8 cellular contexts compared by ENCODE assay signal in the genomic region with DNA sequence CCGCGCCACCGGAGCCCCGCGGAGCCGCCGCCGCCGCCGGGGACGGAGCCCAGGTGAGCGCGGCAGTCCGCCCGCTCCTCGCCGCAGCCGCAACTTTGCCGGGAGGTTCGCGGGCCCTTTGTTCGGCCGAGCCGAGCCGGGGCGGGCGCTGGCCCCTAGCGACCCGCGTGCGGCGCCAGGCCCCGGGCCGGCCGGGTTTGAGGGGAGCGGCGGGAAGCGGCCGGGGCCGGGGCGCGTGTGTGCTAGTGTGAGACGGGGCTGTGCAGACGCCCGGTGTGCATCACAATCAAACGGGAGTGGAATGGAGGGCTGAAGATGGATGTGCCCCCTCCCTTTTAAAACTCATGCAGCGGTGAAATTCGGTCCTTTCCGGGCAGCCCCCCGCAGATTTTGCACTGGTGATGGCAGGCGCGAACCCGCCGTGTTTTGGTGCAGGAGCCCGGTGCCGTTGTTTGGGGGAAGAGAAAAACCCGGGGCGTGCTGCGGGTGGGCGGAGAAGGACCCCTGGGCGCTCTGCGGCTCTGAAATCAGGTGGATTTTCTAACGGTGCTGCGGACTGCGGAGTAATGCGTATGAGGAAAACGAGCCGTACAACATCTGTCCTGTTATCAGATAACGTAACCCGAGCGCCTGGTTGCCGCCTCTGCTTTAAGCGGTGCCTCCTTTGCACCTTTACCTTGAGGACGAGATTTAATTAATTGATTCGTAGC. TPM values are rescaled to one million over a fixed set of nuclear protein-coding genes. Genes with fewer than 3 reads are reported as not detected.
A peak's percentile ranks its signal among the peaks of the same experiment; 100 is the strongest.
DNase-seq lines count a peak whose midpoint lies in the region; ATAC-seq and TF ChIP-seq lines count a peak whose summit lies in the region.

No MANE protein-coding gene starts in this region.

- peak overlapping the region; percentile 80 for H3K4me2 ChIP-seq in PC-3 (ENCODE audit: low read length)

- no peak overlapping the region for H3K9ac ChIP-seq in PC-3 (ENCODE audit: low read length)
- H3K9ac ChIP-seq in iPS-18a (ENCODE audit: low read length): peak overlapping the region; percentile 61

- H3K4me1 ChIP-seq in PC-3 (ENCODE audit: insufficient read depth, low read length) (peaks cover 10% of the 10 kb centered on the region; the same call in 1 of the 2 replicates), adrenal gland (replicated peaks in 1 of 2) (peaks cover 10 to 35% of the 10 kb centered on the region in 2 donors), iPS-18a (ENCODE audit: control insufficient read depth, low read depth, low read length) (peaks cover 26% of the 10 kb centered on the region), spleen (peaks cover 25 to 67% (median 59%) of the 10 kb centered on the region in 6 donors)

- H3K27ac ChIP-seq in PC-3 (ENCODE audit: low read length) (no peak overlapping the region), adrenal gland (peak overlapping the region in 2 of 5 donors; percentile 54 to 99), iPS-18a (ENCODE audit: low read length) (no peak overlapping the region), spleen (peak overlapping the region in 7 of 8 donors; percentile 23 to 97 (median 80))

- H3F3A ChIP-seq in PC-3 (ENCODE audit: low read length, unreplicated experiment): no peaks in the 10 kb centered on the region

- TF ChIP-seq POLR2A in adrenal gland (IDR thresholded peaks at IDR 0.05) (peak in 1 of 2 donors; percentile 13), spleen (IDR thresholded peaks at IDR 0.05) (no peak)

- TF ChIP-seq CTCF in AG04449 (IDR thresholded peaks at IDR 0.05; ENCODE audit: insufficient read depth, low read length, missing control alignments) (no peak), PC-3 (conservative IDR thresholded peaks at IDR 0.05; ENCODE audit: low read depth, low read length) (no peak), adrenal gland (IDR thresholded peaks at IDR 0.05) (no peak), spleen (IDR thresholded peaks at IDR 0.05 in 8 of 11, conservative IDR thresholded peaks at IDR 0.05 in 3 of 11) (no peak)

- ATAC-seq in GM21528 (IDR thresholded peaks at IDR 0.05; ENCODE audit: low FRiP score, unreplicated experiment) (peak; percentile 13), PC-3 (peak; percentile 3), GM21423 (IDR thresholded peaks at IDR 0.05; ENCODE audit: unreplicated experiment) (no peak), GM21381 (IDR thresholded peaks at IDR 0.05; ENCODE audit: unreplicated experiment) (no peak)

- peak overlapping the region; percentile 76 for H3K4me3 ChIP-seq in AG04449 (ENCODE audit: low read depth, low read length)
- H3K4me3 ChIP-seq in PC-3 (ENCODE audit: low read length): peak overlapping the region; percentile 61
- H3K4me3 ChIP-seq in adrenal gland: peak overlapping the region in 3 of 4 donors; percentile 14 to 89 (median 33)
- H3K4me3 ChIP-seq in iPS-18a (ENCODE audit: low read length): peak overlapping the region; percentile 64
- H3K4me3 ChIP-seq in spleen: peak overlapping the region; percentile 48 to 97 (median 67)

- H3K36me3 ChIP-seq in PC-3 (ENCODE audit: low read depth, low read length): no peaks in the 10 kb centered on the region
- H3K36me3 ChIP-seq in adrenal gland (replicated peaks in 1 of 2): no peaks in the 10 kb centered on the region
- no peaks in the 10 kb centered on the region for H3K36me3 ChIP-seq in iPS-18a (ENCODE audit: control insufficient read depth, low read depth, low read length)
- no peaks in the 10 kb centered on the region for H3K36me3 ChIP-seq in spleen

- H3K27me3 ChIP-seq in PC-3 (ENCODE audit: low read length): peaks cover 87% of the 10 kb centered on the region
- H3K27me3 ChIP-seq in adrenal gland: no peaks in the 10 kb centered on the region
- H3K27me3 ChIP-seq in iPS-18a (ENCODE audit: control insufficient read depth, insufficient read depth, low read length): peaks cover 41% of the 10 kb centered on the region
- H3K27me3 ChIP-seq in spleen (replicated peaks in 1 of 7): peaks cover 0 to 33% (median 0%) of the 10 kb centered on the region in 7 donors

- intact Hi-C loops in PC-3 (cut with micrococcal nuclease): no loop called here
- intact Hi-C loops in adrenal gland (cut with DNase I): no loop called here
- intact Hi-C loops in spleen (cut with DNase I; ENCODE audit: low total_unique reads): no loop called here

- POLR2A ChIA-PET in AG04449 (lab: Yijun Ruan, JAX): interaction anchor here (1.0 to 1.4 kb wide), 5 partner anchors 27 to 568 kb away, joined by 3 to 11 read pairs (median 5); no protein-coding TSS in a partner anchor
- POLR2A ChIA-PET in PC-3 (lab: Charles Lee; ENCODE audit: unreplicated experiment): no interaction called here

- no peaks in the 10 kb centered on the region for H3K9me2 ChIP-seq in PC-3 (replicated peaks; ENCODE audit: low read length)

- WGBS in adrenal gland, 4 donors: 1% methylated on average over 26 to 75 of the region's 75 CpGs
- 1 to 2% (median 1%) methylated on average over 21 to 75 of the region's 75 CpGs for WGBS in spleen, 5 donors

- H3K9me3 ChIP-seq in PC-3 (ENCODE audit: low read length) (no peaks in the 10 kb centered on the region), adrenal gland (replicated peaks in 1 of 3) (no peaks in the 10 kb centered on the region), iPS-18a (ENCODE audit: control insufficient read depth, low read depth, low read length) (no peaks in the 10 kb centered on the region), spleen (no peaks in the 10 kb centered on the region)

- DNase-seq in AG04449 (ENCODE audit: low read depth, low spot score) (no peak), PC-3 (no peak), adrenal gland (peak in 6 of 7 donors; percentile 11 to 57 (median 27)), spleen (peak; percentile 88)

- H4K20me1 ChIP-seq in PC-3 (ENCODE audit: low read length): no peaks in the 10 kb centered on the region; the same call in 1 of the 2 replicates

- H2AFZ ChIP-seq in PC-3 (ENCODE audit: low read length): peak overlapping the region; percentile 16; the same call in 1 of the 2 replicates

- H3K79me2 ChIP-seq in PC-3 (ENCODE audit: low read length): no peaks in the 10 kb centered on the region

- BruUV-seq in PC-3 (replicated peaks; lab: Mats Ljungman, UMichigan): TSS peak; percentile 45

- CTCF ChIA-PET in AG04449 (lab: Yijun Ruan, JAX): no interaction called here
- CTCF ChIA-PET in PC-3 (lab: Charles Lee): no interaction called here

RNA-seq across cellular contexts. Expression of a gene that starts 0.9 kb away (rescaled TPM):
- total RNA-seq in PC-3 (2014; rRNA removed) (5.3 and 6.0 TPM in 2 replicates), adrenal gland (10 to 100 TPM in 6 of 8 donors, 1 to 10 TPM in 2; 5.1 to 18.7 (median 11.9) TPM), spleen (10 to 100 TPM; 15.1 to 37.0 (median 30.5) TPM)
- polyA plus RNA-seq in adrenal gland (10 to 100 TPM in 1 of 3 donors, 1 to 10 TPM in 2; 3.8 to 10.9 (median 5.2) TPM), spleen (1 to 10 TPM; 1.7 to 4.5 (median 2.8) TPM)

Comparison
In these comparisons a context has a peak if more than half of its experiments do, and no peak if none do; other contexts are left out.
1. DNase-seq: peak in adrenal gland (6 of 7) and spleen (single experiment); none in AG04449 (single experiment) and PC-3 (single experiment).
2. ATAC-seq: peak in GM21528 (single experiment) and PC-3 (single experiment); none in GM21423 (single experiment) and GM21381 (single experiment).
3. H3K27ac ChIP-seq: peak in spleen (7 of 8); none in PC-3 (single experiment) and iPS-18a (single experiment).
4. Peak in every context shown above with its lines, with median percentiles within 50 percentile points of each other: H3K4me3 ChIP-seq.